23 cellular contexts compared by ENCODE assay signal in the genomic region with DNA sequence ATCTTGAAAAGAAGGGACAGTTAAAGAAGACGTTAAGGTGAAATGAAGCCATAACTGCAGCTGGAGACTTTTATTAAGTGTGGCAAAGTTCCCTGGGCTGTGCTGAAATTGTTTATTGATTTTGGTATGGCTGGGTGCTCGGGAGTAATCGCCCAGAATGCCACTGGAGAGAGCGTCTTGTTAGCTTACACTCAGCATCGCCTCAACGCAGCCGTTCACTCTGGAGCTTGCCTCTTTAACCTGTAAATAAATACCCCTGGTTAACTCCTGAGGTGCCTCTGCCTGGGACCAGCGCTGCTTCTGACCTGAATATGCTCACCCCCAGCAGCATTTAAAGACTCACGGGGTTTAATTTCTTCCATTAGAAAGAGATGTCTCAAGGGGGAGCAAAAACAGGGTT.
DNase-seq lines count a peak whose midpoint lies in the region; ATAC-seq and TF ChIP-seq lines count a peak whose summit lies in the region.
"Had no signal": no experiment of that assay in that cellular context is flagged by ENCODE, and none has a peak within 500 bp of the region (broad histone marks: within the 10 kb centered on the region; RNA-seq: fewer than 3 reads in every experiment).

No MANE protein-coding gene starts in this region.

- peak overlapping the region; percentile 56 for H3K4me3 Mint-ChIP-seq in glutamatergic neuron (ENCODE audit: unreplicated experiment)
- H3K4me3 Mint-ChIP-seq in activated CD4-positive, alpha-beta T cell treated with anti-CD3 and anti-CD28 coated beads for 36 hours: no peak overlapping the region
- H3K4me3 Mint-ChIP-seq: B cell had no signal

- TF ChIP-seq CTCF in LNCaP clone FGC (IDR thresholded peaks at IDR 0.05; ENCODE audit: control insufficient read depth, extremely low read depth, insufficient read depth) (no peak), glutamatergic neuron (IDR thresholded peaks at IDR 0.05; ENCODE audit: partially characterized antibody, unreplicated experiment) (no peak)

- no peaks in the 10 kb centered on the region for H3K9me3 Mint-ChIP-seq in glutamatergic neuron (ENCODE audit: unreplicated experiment)
- H3K9me3 Mint-ChIP-seq in activated CD4-positive, alpha-beta T cell treated with anti-CD3 and anti-CD28 coated beads for 36 hours (ENCODE audit: low read depth): no peaks in the 10 kb centered on the region

- CTCF ChIA-PET in activated CD4-positive, alpha-beta T cell treated with anti-CD3 and anti-CD28 coated beads for 36 hours (lab: Charles Lee): no interaction called here

- DNase-seq in NCI-H510A treated with DMSO at 0.1 percent for 48 hours (lab: John Stamatoyannopoulos, UW) (peak; percentile 24), NCI-H510A (lab: John Stamatoyannopoulos, UW) (no peak), LNCaP clone FGC (ENCODE audit: low read depth) (peak; percentile 2), glutamatergic neuron (peak; percentile 25), glomerular visceral epithelial cell (ENCODE audit: extremely low spot score) (no peak), activated gamma-delta T cell (lab: John Stamatoyannopoulos, UW) (no peak)
- no peak for DNase-seq in activated CD4-positive, alpha-beta T cell treated with anti-CD3 and anti-CD28 coated beads for 36 hours
- DNase-seq: DND-41; GM23248; NCI-H1105; NCI-H146; NCI-H2029; NCI-H345; NCI-H526 treated with DMSO at 0.1 percent for 48 hours; NK-92 treated with Interleukin-12 subunit alpha and Interleukin-12 subunit beta, amount 100 ng/mL, for 24 hours; SIG-M5; SK-N-SH; T-helper 2 cell had no signal

- POLR2A ChIA-PET in activated CD4-positive, alpha-beta T cell treated with anti-CD3 and anti-CD28 coated beads for 36 hours (lab: Charles Lee): no interaction called here

- no peak overlapping the region for H3K27ac Mint-ChIP-seq in glutamatergic neuron (ENCODE audit: unreplicated experiment)
- no peak overlapping the region for H3K27ac Mint-ChIP-seq in activated CD4-positive, alpha-beta T cell treated with anti-CD3 and anti-CD28 coated beads for 36 hours
- H3K27ac Mint-ChIP-seq: B cell had no signal

- peaks cover 23% of the 10 kb centered on the region for H3K4me1 Mint-ChIP-seq in glutamatergic neuron (ENCODE audit: low read depth, unreplicated experiment)
- H3K4me1 Mint-ChIP-seq in activated CD4-positive, alpha-beta T cell treated with anti-CD3 and anti-CD28 coated beads for 36 hours: no peaks in the 10 kb centered on the region
- H3K4me1 Mint-ChIP-seq: B cell had no signal

- peaks cover 4% of the 10 kb centered on the region for H3K27me3 Mint-ChIP-seq in glutamatergic neuron (ENCODE audit: unreplicated experiment)
- peaks cover 4% of the 10 kb centered on the region for H3K27me3 Mint-ChIP-seq in activated CD4-positive, alpha-beta T cell treated with anti-CD3 and anti-CD28 coated beads for 36 hours

- H3K36me3 Mint-ChIP-seq in glutamatergic neuron (ENCODE audit: unreplicated experiment): peaks cover 5% of the 10 kb centered on the region
- H3K36me3 Mint-ChIP-seq in activated CD4-positive, alpha-beta T cell treated with anti-CD3 and anti-CD28 coated beads for 36 hours (ENCODE audit: low read depth): no peaks in the 10 kb centered on the region

- intact Hi-C loops in activated CD4-positive, alpha-beta T cell treated with anti-CD3 and anti-CD28 coated beads for 36 hours (cut with DNase I, micrococcal nuclease): no loop called here

- no peak overlapping the region for H3K4me3 ChIP-seq in LNCaP clone FGC (ENCODE audit: low read depth, low read length)
- H3K4me3 ChIP-seq: A549, GM12878, GM23248, HAP-1, K562 had no signal

- ATAC-seq in activated CD4-positive, alpha-beta T cell treated with anti-CD3 and anti-CD28 coated beads for 36 hours: no peak
- ATAC-seq: A549, GM12878, K562 had no signal

Comparison
In these comparisons a context has a peak if more than half of its experiments do, and no peak if none do; other contexts are left out.
1. DNase-seq: peak in NCI-H510A treated with DMSO at 0.1 percent for 48 hours (single experiment), LNCaP clone FGC (single experiment) and glutamatergic neuron (single experiment); none in NCI-H510A (single experiment), activated CD4-positive, alpha-beta T cell treated with anti-CD3 and anti-CD28 coated beads for 36 hours (single experiment), glomerular visceral epithelial cell (single experiment) and activated gamma-delta T cell (single experiment).